In the genomic region with DNA sequence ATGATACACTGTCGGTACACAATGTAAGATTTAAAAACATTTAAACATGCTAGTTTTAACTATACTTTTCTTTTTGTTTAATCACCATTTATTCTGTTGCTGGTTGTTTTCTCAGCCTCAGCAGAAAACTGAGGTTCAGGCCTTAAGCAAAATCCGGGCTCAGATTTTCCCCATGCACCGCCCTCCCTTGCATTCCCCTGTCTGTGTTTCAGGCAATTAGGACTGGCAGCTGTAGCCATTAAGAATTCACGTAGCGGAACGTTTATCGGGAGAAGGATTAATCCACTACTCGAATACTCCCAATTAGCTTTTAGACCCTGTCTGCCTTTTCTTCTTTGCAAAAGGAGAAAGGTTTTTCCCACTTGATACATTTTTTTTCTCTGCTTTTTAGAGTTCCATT, we compare ENCODE assay signal across 1 cellular context.
TF ChIP-seq lines count a peak whose summit lies in the region.

No MANE protein-coding gene starts in this region.

TF ChIP-seq in IMR-90, 13 proteins besides CTCF, POLR2A, EP300 and RAD21 (continued from another document):
- TF ChIP-seq, protein P1, sequence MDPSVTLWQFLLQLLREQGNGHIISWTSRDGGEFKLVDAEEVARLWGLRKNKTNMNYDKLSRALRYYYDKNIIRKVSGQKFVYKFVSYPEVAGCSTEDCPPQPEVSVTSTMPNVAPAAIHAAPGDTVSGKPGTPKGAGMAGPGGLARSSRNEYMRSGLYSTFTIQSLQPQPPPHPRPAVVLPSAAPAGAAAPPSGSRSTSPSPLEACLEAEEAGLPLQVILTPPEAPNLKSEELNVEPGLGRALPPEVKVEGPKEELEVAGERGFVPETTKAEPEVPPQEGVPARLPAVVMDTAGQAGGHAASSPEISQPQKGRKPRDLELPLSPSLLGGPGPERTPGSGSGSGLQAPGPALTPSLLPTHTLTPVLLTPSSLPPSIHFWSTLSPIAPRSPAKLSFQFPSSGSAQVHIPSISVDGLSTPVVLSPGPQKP (IDR thresholded peaks at IDR 0.05; ENCODE audit: borderline replicate concordance, low read depth, low read length), result no peak
